ENCODE assay signal across 14 cellular contexts in genomic region chr22:20522828-20523117, GRCh38. TPM values are rescaled to one million over a fixed set of nuclear protein-coding genes. Genes with fewer than 3 reads are reported as not detected.
DNase-seq lines count a peak whose midpoint lies in the region; ATAC-seq and TF ChIP-seq lines count a peak whose summit lies in the region.
"Had no signal": no experiment of that assay in that cellular context is flagged by ENCODE, and none has a peak within 500 bp of the region (broad histone marks: within the 10 kb centered on the region; RNA-seq: fewer than 3 reads in every experiment).

No MANE protein-coding gene starts in this region.

- no peak for ATAC-seq in HG02610 (IDR thresholded peaks at IDR 0.05; ENCODE audit: unreplicated experiment)

- peaks cover 91% of the 10 kb centered on the region for H3K79me2 ChIP-seq in OCI-LY3 (ENCODE audit: low read length)

- no peaks in the 10 kb centered on the region for H3K27me3 ChIP-seq in OCI-LY3 (ENCODE audit: low read depth, low read length)
- H3K27me3 ChIP-seq: esophagus squamous epithelium had no signal

- H3K9me3 Mint-ChIP-seq in T-helper 1 cell treated with Interleukin-12 subunit alpha and Interleukin-12 subunit beta and Interleukin-4 antibody, amounts not matched to agents 30 μg/mL and 1 μg/mL, for 36 hours, result no peaks in the 10 kb centered on the region
- H3K9me3 Mint-ChIP-seq in dendritic cell treated with granulocyte-macrophage colony-stimulating factor and Interleukin-4, amounts not matched to agents 40 ng/mL and 50 ng/mL, for 4 days, result no peaks in the 10 kb centered on the region
- H3K9me3 Mint-ChIP-seq in osteocyte (ENCODE audit: unreplicated experiment), result no peaks in the 10 kb centered on the region

- DNase-seq in T-helper 1 cell (no peak), osteocyte (ENCODE audit: extremely low spot score, unreplicated experiment) (no peak), NCI-H2107 treated with DMSO at 0.1 percent for 48 hours (lab: John Stamatoyannopoulos, UW; ENCODE audit: unreplicated experiment) (no peak), GM20000 (ENCODE audit: low spot score) (no peak)
- DNase-seq: 8988T; activated naive CD4-positive, alpha-beta T cell; Calu3; esophagus squamous epithelium; NCI-H2171 treated with DMSO at 0.1 percent for 48 hours; substantia nigra had no signal

- no peak overlapping the region for H3K27ac ChIP-seq in OCI-LY3 (ENCODE audit: low read length)
- H3K27ac ChIP-seq: esophagus squamous epithelium had no signal

- H4K20me1 ChIP-seq in OCI-LY3 (ENCODE audit: insufficient read depth, low read length), result peaks cover 73% of the 10 kb centered on the region

- H3K4me1 ChIP-seq in OCI-LY3 (ENCODE audit: low read length), result peaks cover 20% of the 10 kb centered on the region

- TF ChIP-seq CTCF in OCI-LY3 (IDR thresholded peaks at IDR 0.05; ENCODE audit: low read depth, low read length) (no peak), osteocyte (IDR thresholded peaks at IDR 0.05) (no peak), GM20000 (IDR thresholded peaks at IDR 0.05; ENCODE audit: extremely low read depth, missing control alignments) (no peak)

- peaks cover 42% of the 10 kb centered on the region for H3K4me1 Mint-ChIP-seq in T-helper 1 cell treated with Interleukin-12 subunit alpha and Interleukin-12 subunit beta and Interleukin-4 antibody, amounts not matched to agents 30 μg/mL and 1 μg/mL, for 36 hours (ENCODE audit: low read depth)
- H3K4me1 Mint-ChIP-seq in dendritic cell treated with granulocyte-macrophage colony-stimulating factor and Interleukin-4, amounts not matched to agents 40 ng/mL and 50 ng/mL, for 4 days (ENCODE audit: low read depth), result peaks cover 62% of the 10 kb centered on the region
- H3K4me1 Mint-ChIP-seq in osteocyte (ENCODE audit: unreplicated experiment), result peaks cover 56% of the 10 kb centered on the region

- no peak overlapping the region for H3K27ac Mint-ChIP-seq in T-helper 1 cell treated with Interleukin-12 subunit alpha and Interleukin-12 subunit beta and Interleukin-4 antibody, amounts not matched to agents 30 μg/mL and 1 μg/mL, for 36 hours
- peak overlapping the region; percentile 44 for H3K27ac Mint-ChIP-seq in dendritic cell treated with granulocyte-macrophage colony-stimulating factor and Interleukin-4, amounts not matched to agents 40 ng/mL and 50 ng/mL, for 4 days
- H3K27ac Mint-ChIP-seq in osteocyte (ENCODE audit: unreplicated experiment), result peak overlapping the region; percentile 77

- H3K36me3 Mint-ChIP-seq in T-helper 1 cell treated with Interleukin-12 subunit alpha and Interleukin-12 subunit beta and Interleukin-4 antibody, amounts not matched to agents 30 μg/mL and 1 μg/mL, for 36 hours (ENCODE audit: low read depth), result peaks cover 37% of the 10 kb centered on the region
- peaks cover 77% of the 10 kb centered on the region for H3K36me3 Mint-ChIP-seq in dendritic cell treated with granulocyte-macrophage colony-stimulating factor and Interleukin-4, amounts not matched to agents 40 ng/mL and 50 ng/mL, for 4 days (ENCODE audit: low read depth)
- peaks cover 19% of the 10 kb centered on the region for H3K36me3 Mint-ChIP-seq in osteocyte (ENCODE audit: unreplicated experiment)

- no peaks in the 10 kb centered on the region for H3K27me3 Mint-ChIP-seq in T-helper 1 cell treated with Interleukin-12 subunit alpha and Interleukin-12 subunit beta and Interleukin-4 antibody, amounts not matched to agents 30 μg/mL and 1 μg/mL, for 36 hours (ENCODE audit: low read depth)
- no peaks in the 10 kb centered on the region for H3K27me3 Mint-ChIP-seq in dendritic cell treated with granulocyte-macrophage colony-stimulating factor and Interleukin-4, amounts not matched to agents 40 ng/mL and 50 ng/mL, for 4 days
- no peaks in the 10 kb centered on the region for H3K27me3 Mint-ChIP-seq in osteocyte (ENCODE audit: unreplicated experiment)

- H3K36me3 ChIP-seq in OCI-LY3 (replicated peaks; ENCODE audit: low read depth, low read length), result peaks cover 45% of the 10 kb centered on the region

- intact Hi-C loops in dendritic cell treated with granulocyte-macrophage colony-stimulating factor and Interleukin-4, amounts not matched to agents 40 ng/mL and 50 ng/mL, for 4 days (cut with micrococcal nuclease), result no loop called here

- H3K9ac ChIP-seq in OCI-LY3 (ENCODE audit: low read length), result no peak overlapping the region

- H3K4me3 Mint-ChIP-seq in T-helper 1 cell treated with Interleukin-12 subunit alpha and Interleukin-12 subunit beta and Interleukin-4 antibody, amounts not matched to agents 30 μg/mL and 1 μg/mL, for 36 hours, result peak overlapping the region; percentile 38
- H3K4me3 Mint-ChIP-seq in dendritic cell treated with granulocyte-macrophage colony-stimulating factor and Interleukin-4, amounts not matched to agents 40 ng/mL and 50 ng/mL, for 4 days, result no peak overlapping the region
- no peak overlapping the region for H3K4me3 Mint-ChIP-seq in osteocyte (ENCODE audit: unreplicated experiment)

- no peaks in the 10 kb centered on the region for H3K9me3 ChIP-seq in OCI-LY3 (ENCODE audit: insufficient read depth, low read length)
- H3K9me3 ChIP-seq: esophagus squamous epithelium had no signal

- peak overlapping the region; percentile 6 for H3K4me2 ChIP-seq in OCI-LY3 (ENCODE audit: low read length)

- no peak overlapping the region for H2AFZ ChIP-seq in OCI-LY3 (ENCODE audit: low read depth, low read length)

- no peak overlapping the region for H3K4me3 ChIP-seq in OCI-LY3 (ENCODE audit: low read length)
- H3K4me3 ChIP-seq: esophagus squamous epithelium had no signal

RNA-seq across cellular contexts. Expression of gene MED15, which starts 15.4 kb away (rescaled TPM):
- 104 TPM in 2 replicates for total RNA-seq in osteocyte

RNA-seq across cellular contexts. Expression of gene KLHL22, which starts 27.2 kb away (rescaled TPM):
- 44.7 and 46.3 TPM in 2 replicates for total RNA-seq in osteocyte
